8 cellular contexts compared by ENCODE assay signal in genomic region chr20:61886721-61887658, GRCh38.
DNase-seq lines count a peak whose midpoint lies in the region; ATAC-seq and TF ChIP-seq lines count a peak whose summit lies in the region.

No MANE protein-coding gene starts in this region.

- DNase-seq in EL (peak; percentile 33), NCI-H1105 treated with DMSO at 0.1 percent for 48 hours (lab: John Stamatoyannopoulos, UW) (peak; percentile 42), glomerular visceral epithelial cell (ENCODE audit: extremely low spot score) (peak; percentile 45), renal cortical epithelial cell (ENCODE audit: low read depth) (peak; percentile 19)
- DNase-seq in activated CD8-positive, alpha-beta memory T cell treated with anti-CD3 and anti-CD28 coated beads, Interleukin-2, amount 10 ng/mL, durations not matched to agents 7 days and 5 days, result peak; percentile 51

- no peak overlapping the region for H3K4me3 Mint-ChIP-seq in activated CD8-positive, alpha-beta memory T cell treated with anti-CD3 and anti-CD28 coated beads, Interleukin-2, amount 10 ng/mL, durations not matched to agents 7 days and 5 days

- no peak overlapping the region for H3K27ac ChIP-seq in 22Rv1

- peak; percentile 51 for ATAC-seq in activated CD8-positive, alpha-beta memory T cell treated with anti-CD3 and anti-CD28 coated beads, Interleukin-2, amount 10 ng/mL, durations not matched to agents 7 days and 5 days
- ATAC-seq in HG02870 (IDR thresholded peaks at IDR 0.05; ENCODE audit: unreplicated experiment), result no peak
- ATAC-seq in HG03135 (IDR thresholded peaks at IDR 0.05; ENCODE audit: unreplicated experiment), result no peak

- H3K27ac Mint-ChIP-seq in activated CD8-positive, alpha-beta memory T cell treated with anti-CD3 and anti-CD28 coated beads, Interleukin-2, amount 10 ng/mL, durations not matched to agents 7 days and 5 days, result no peak overlapping the region

- H3K9me3 Mint-ChIP-seq in activated CD8-positive, alpha-beta memory T cell treated with anti-CD3 and anti-CD28 coated beads, Interleukin-2, amount 10 ng/mL, durations not matched to agents 7 days and 5 days (ENCODE audit: low read depth), result peaks cover 13% of the 10 kb centered on the region

- H3K4me1 Mint-ChIP-seq in activated CD8-positive, alpha-beta memory T cell treated with anti-CD3 and anti-CD28 coated beads, Interleukin-2, amount 10 ng/mL, durations not matched to agents 7 days and 5 days, result peaks cover 2% of the 10 kb centered on the region

- CTCF ChIA-PET in activated CD8-positive, alpha-beta memory T cell treated with anti-CD3 and anti-CD28 coated beads, Interleukin-2, amount 10 ng/mL, durations not matched to agents 7 days and 5 days (lab: Charles Lee), result interaction anchor here (0.9 to 1.9 kb wide), 2 partner anchors 10 to 14 kb away, joined by 3 to 9 read pairs; no protein-coding TSS in a partner anchor

- TF ChIP-seq CTCF in 22Rv1 (IDR thresholded peaks at IDR 0.05), result peak; percentile 92

- no peaks in the 10 kb centered on the region for H3K36me3 Mint-ChIP-seq in activated CD8-positive, alpha-beta memory T cell treated with anti-CD3 and anti-CD28 coated beads, Interleukin-2, amount 10 ng/mL, durations not matched to agents 7 days and 5 days

- H3K27me3 Mint-ChIP-seq in activated CD8-positive, alpha-beta memory T cell treated with anti-CD3 and anti-CD28 coated beads, Interleukin-2, amount 10 ng/mL, durations not matched to agents 7 days and 5 days, result no peaks in the 10 kb centered on the region
